Comparison of ENCODE assay signal across 8 cellular contexts in the genomic region with DNA sequence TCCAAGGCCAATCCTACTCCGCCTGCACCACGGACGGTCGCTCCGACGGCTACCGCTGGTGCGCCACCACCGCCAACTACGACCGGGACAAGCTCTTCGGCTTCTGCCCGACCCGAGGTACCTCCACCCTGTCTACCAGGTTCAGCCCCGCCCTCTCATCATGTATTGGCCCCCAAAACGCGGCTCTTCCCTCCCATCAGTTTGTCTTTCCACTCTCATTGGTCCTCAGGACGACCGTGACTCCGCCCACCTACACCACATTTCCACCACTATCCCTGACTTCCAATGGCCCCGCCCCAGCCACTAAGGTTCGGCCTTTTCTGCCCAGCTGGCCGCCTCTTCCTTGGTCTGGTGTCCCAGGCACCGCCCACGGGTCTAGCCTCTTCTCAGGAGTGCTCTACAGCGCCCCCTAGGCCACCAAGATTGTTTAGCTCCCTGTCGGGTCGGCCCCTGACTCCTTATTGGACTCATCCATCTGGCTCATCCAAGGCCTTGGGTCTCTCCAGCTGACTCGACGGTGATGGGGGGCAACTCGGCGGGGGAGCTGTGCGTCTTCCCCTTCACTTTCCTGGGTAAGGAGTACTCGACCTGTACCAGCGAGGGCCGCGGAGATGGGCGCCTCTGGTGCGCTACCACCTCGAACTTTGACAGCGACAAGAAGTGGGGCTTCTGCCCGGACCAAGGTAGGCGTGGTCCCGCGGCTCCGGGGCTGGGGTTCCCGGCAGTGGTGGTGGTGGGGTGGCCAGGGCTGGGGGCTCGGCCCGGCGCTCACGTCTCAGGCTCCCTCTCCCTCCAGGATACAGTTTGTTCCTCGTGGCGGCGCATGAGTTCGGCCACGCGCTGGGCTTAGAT. TPM values are rescaled to one million over a fixed set of nuclear protein-coding genes. Genes with fewer than 3 reads are reported as not detected.
DNase-seq lines count a peak whose midpoint lies in the region; ATAC-seq and TF ChIP-seq lines count a peak whose summit lies in the region.

No MANE protein-coding gene starts in this region.

- H3K27me3 ChIP-seq in brain microvascular endothelial cell (replicated peaks) (peaks cover 35% of the 10 kb centered on the region), liver (ENCODE audit: control insufficient read depth in 4 of 4, insufficient read depth in 4 of 4, low read length in 3 of 4) (peaks cover 3 to 14% (median 9%) of the 10 kb centered on the region in 4 donors)

- H3K4me3 ChIP-seq in brain microvascular endothelial cell (ENCODE audit: low read depth, low read length) (no peak overlapping the region), liver (ENCODE audit: low read depth in 1 of 3, low read length in 3 of 3) (no peak overlapping the region)

- 19% methylated on average over 57 of the region's 57 CpGs for WGBS in liver

- no peak for ATAC-seq in HG02973 (IDR thresholded peaks at IDR 0.05; ENCODE audit: unreplicated experiment)
- no peak for ATAC-seq in GM19452 (IDR thresholded peaks at IDR 0.05; ENCODE audit: unreplicated experiment)
- ATAC-seq in HG03521 (IDR thresholded peaks at IDR 0.05; ENCODE audit: unreplicated experiment): no peak

- TF ChIP-seq RAD21 in liver (IDR thresholded peaks at IDR 0.05): no peak

- peaks cover 9 to 16% (median 11%) of the 10 kb centered on the region in 4 donors for H3K4me1 ChIP-seq in liver (ENCODE audit: control insufficient read depth in 4 of 4, insufficient read depth in 4 of 4, low read length in 3 of 4)

- no peaks in the 10 kb centered on the region for H3K9me3 ChIP-seq in liver (ENCODE audit: control insufficient read depth in 4 of 4, low read length in 3 of 4)

- H3K9ac ChIP-seq in liver (ENCODE audit: low read depth in 1 of 2, low read length in 2 of 2): no peak overlapping the region

- DNase-seq in NCI-H2196 (lab: John Stamatoyannopoulos, UW; ENCODE audit: unreplicated experiment) (peak; percentile 11), NCI-H2196 treated with DMSO at 0.1 percent for 48 hours (lab: John Stamatoyannopoulos, UW; ENCODE audit: unreplicated experiment) (no peak), OCI-M1 (lab: John Stamatoyannopoulos, UW) (peak; percentile 76), brain microvascular endothelial cell (no peak)

- in situ Hi-C loops in brain microvascular endothelial cell (cut with HindIII; ENCODE audit: low pct_ligation_motif_present, low sequenced_read_pairs): no loop called here

- H3K36me3 ChIP-seq in brain microvascular endothelial cell (replicated peaks) (no peaks in the 10 kb centered on the region), liver (ENCODE audit: control insufficient read depth in 4 of 4, insufficient read depth in 3 of 4, low read depth in 1 of 4, low read length in 3 of 4) (no peaks in the 10 kb centered on the region)

- peak; percentile 50 for TF ChIP-seq CTCF in brain microvascular endothelial cell (IDR thresholded peaks at IDR 0.05; ENCODE audit: low read depth, low read length, missing control alignments)
- TF ChIP-seq CTCF in liver (IDR thresholded peaks at IDR 0.05; ENCODE audit: low read depth, low read length, missing input control): peak; percentile 10

- H3K27ac ChIP-seq in brain microvascular endothelial cell: no peak overlapping the region
- no peak overlapping the region for H3K27ac ChIP-seq in liver (ENCODE audit: low read depth in 1 of 2, low read length in 2 of 2)

TF ChIP-seq in liver, 16 proteins besides CTCF, POLR2A, EP300 and RAD21:
- no peak for TF ChIP-seq REST (IDR thresholded peaks at IDR 0.05)
- no peak for TF ChIP-seq EGR1 (IDR thresholded peaks at IDR 0.05; ENCODE audit: low read depth in 2 of 2)
- TF ChIP-seq HNF4A (conservative IDR thresholded peaks at IDR 0.05): no peak
- TF ChIP-seq JUND (IDR thresholded peaks at IDR 0.05): no peak
- TF ChIP-seq SP1 (IDR thresholded peaks at IDR 0.05): no peak
- no peak for TF ChIP-seq YY1 (IDR thresholded peaks at IDR 0.05)
- TF ChIP-seq HNF4G (IDR thresholded peaks at IDR 0.05): no peak
- TF ChIP-seq GABPA (IDR thresholded peaks at IDR 0.05 in 1 of 2, conservative IDR thresholded peaks at IDR 0.05 in 1 of 2): no peak
- TF ChIP-seq FOXA2 (IDR thresholded peaks at IDR 0.05): no peak
- TF ChIP-seq NR2F2 (IDR thresholded peaks at IDR 0.05): no peak

RNA-seq across cellular contexts. Expression of gene MMP9, which starts 3.1 kb away (rescaled TPM):
- 1 to 10 TPM in 1 of 2 donors, under 1 TPM in 1; 0.84 to 5.4 TPM for total RNA-seq in liver
- polyA plus RNA-seq in liver: 1 to 10 TPM in 1 of 2 donors, under 1 TPM in 1; 0.29 to 1.6 TPM

RNA-seq across cellular contexts. Expression of gene SLC12A5, which starts 17.2 kb away (rescaled TPM):
- under 1 TPM in 1 of 2 donors, not detected in 1; 0.33 TPM for total RNA-seq in liver
- 1 to 10 TPM in 1 of 2 donors, not detected in 1; 1.5 TPM for polyA plus RNA-seq in liver

RNA-seq across cellular contexts. Expression of gene ZNF335, which starts 39.9 kb away (rescaled TPM):
- total RNA-seq in liver: 10 to 100 TPM in 1 of 2 donors, 1 to 10 TPM in 1; 9.1 to 14.6 TPM
- 1 to 10 TPM; 3.0 to 4.1 TPM for polyA plus RNA-seq in liver

Comparison
In these comparisons a context has a peak if more than half of its experiments do, and no peak if none do; other contexts are left out.
1. DNase-seq: peak in NCI-H2196 (single experiment) and OCI-M1 (single experiment); none in NCI-H2196 treated with DMSO at 0.1 percent for 48 hours (single experiment) and brain microvascular endothelial cell (single experiment).